ENCODE assay signal across 8 cellular contexts in genomic region chr6:158648682-158649131, GRCh38. TPM values are rescaled to one million over a fixed set of nuclear protein-coding genes. Genes with fewer than 3 reads are reported as not detected.
A peak's percentile ranks its signal among the peaks of the same experiment; 100 is the strongest.
DNase-seq lines count a peak whose midpoint lies in the region; ATAC-seq lines count a peak whose summit lies in the region.

No MANE protein-coding gene starts in this region.

- H3K27ac Mint-ChIP-seq in stimulated activated effector memory CD8-positive, alpha-beta T cell treated with anti-CD3 and anti-CD28 coated beads, Interleukin-12 subunit alpha, Interleukin-12 subunit beta, amount 100 ng/mL, for 72 hours: peak overlapping the region; percentile 99

- peaks cover 78% of the 10 kb centered on the region for H3K36me3 Mint-ChIP-seq in stimulated activated effector memory CD8-positive, alpha-beta T cell treated with anti-CD3 and anti-CD28 coated beads, Interleukin-12 subunit alpha, Interleukin-12 subunit beta, amount 100 ng/mL, for 72 hours

- H3K4me1 Mint-ChIP-seq in stimulated activated effector memory CD8-positive, alpha-beta T cell treated with anti-CD3 and anti-CD28 coated beads, Interleukin-12 subunit alpha, Interleukin-12 subunit beta, amount 100 ng/mL, for 72 hours: peaks cover 59% of the 10 kb centered on the region

- DNase-seq in Daoy (ENCODE audit: low read depth): peak; percentile 49
- DNase-seq in RKO (ENCODE audit: low spot score): peak; percentile 83
- DNase-seq in stimulated activated effector memory CD8-positive, alpha-beta T cell treated with anti-CD3 and anti-CD28 coated beads, Interleukin-12 subunit alpha, Interleukin-12 subunit beta, amount 100 ng/mL, for 72 hours (ENCODE audit: low spot score in 2 of 2): peak in 1 of 2 donors; percentile 76
- no peak for DNase-seq in NCI-H510A treated with DMSO at 0.1 percent for 48 hours (lab: John Stamatoyannopoulos, UW)
- no peak for DNase-seq in mucosa of gallbladder (ENCODE audit: low spot score)

- ATAC-seq in GM21576 (IDR thresholded peaks at IDR 0.05; ENCODE audit: unreplicated experiment): peak; percentile 34
- peak; percentile 9 for ATAC-seq in esophagus mucosa
- peak; percentile 44 for ATAC-seq in stimulated activated effector memory CD8-positive, alpha-beta T cell treated with anti-CD3 and anti-CD28 coated beads, Interleukin-12 subunit alpha, Interleukin-12 subunit beta, amount 100 ng/mL, for 72 hours
- ATAC-seq in GM21515 (IDR thresholded peaks at IDR 0.05; ENCODE audit: unreplicated experiment): no peak

- peak overlapping the region; percentile 79 for H3K4me3 Mint-ChIP-seq in stimulated activated effector memory CD8-positive, alpha-beta T cell treated with anti-CD3 and anti-CD28 coated beads, Interleukin-12 subunit alpha, Interleukin-12 subunit beta, amount 100 ng/mL, for 72 hours

- H3K9me3 Mint-ChIP-seq in stimulated activated effector memory CD8-positive, alpha-beta T cell treated with anti-CD3 and anti-CD28 coated beads, Interleukin-12 subunit alpha, Interleukin-12 subunit beta, amount 100 ng/mL, for 72 hours: no peaks in the 10 kb centered on the region

RNA-seq across cellular contexts. Expression of gene SYTL3, which starts 1.1 kb away (rescaled TPM):
- 1.5 and 6.5 TPM in 2 replicates for total RNA-seq in Daoy (2014; rRNA removed; shearing (Covaris generic))
- total RNA-seq in esophagus mucosa (1.7 TPM), mucosa of gallbladder (4.1 TPM)

RNA-seq across cellular contexts. Expression of gene DYNLT1, which starts 4.2 kb away (rescaled TPM):
- 29.3 and 51.9 TPM in 2 replicates for total RNA-seq in Daoy (2014; rRNA removed; shearing (Covaris generic))
- 143 TPM for total RNA-seq in esophagus mucosa
- total RNA-seq in mucosa of gallbladder: 155 TPM

Comparison
In these comparisons a context has a peak if more than half of its experiments do, and no peak if none do; other contexts are left out.
1. DNase-seq: peak in Daoy (single experiment) and RKO (single experiment); none in NCI-H510A treated with DMSO at 0.1 percent for 48 hours (single experiment) and mucosa of gallbladder (single experiment).